In the genomic region with DNA sequence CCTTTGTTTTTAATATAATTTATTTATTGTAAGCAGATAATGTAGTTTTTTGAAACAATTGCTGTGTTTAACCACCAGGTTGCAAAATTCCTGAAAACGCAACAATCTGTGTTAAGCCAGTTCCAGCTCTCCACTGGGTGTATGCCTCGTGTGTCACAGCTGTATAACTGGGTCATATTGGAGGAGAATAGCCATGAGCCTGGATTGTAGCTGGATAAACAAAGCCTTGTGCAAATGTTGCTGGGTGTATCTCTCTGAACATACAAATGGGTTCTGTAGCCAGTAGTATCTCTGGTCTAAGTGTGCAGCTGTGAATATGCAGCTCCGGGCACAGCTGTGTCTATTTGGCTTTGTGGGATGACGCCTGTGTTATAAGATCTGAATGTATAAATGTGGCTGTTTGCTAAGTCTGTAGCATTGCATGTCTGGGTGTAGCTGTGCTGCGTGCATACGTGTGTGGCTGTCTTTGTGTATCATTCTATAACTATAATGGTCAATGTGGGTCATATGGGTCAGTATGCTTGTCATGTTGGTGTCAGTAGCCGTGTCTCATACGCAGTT, we compare ENCODE assay signal across 10 cellular contexts. TPM values are rescaled to one million over a fixed set of nuclear protein-coding genes. Genes with fewer than 3 reads are reported as not detected.
DNase-seq lines count a peak whose midpoint lies in the region; ATAC-seq, FAIRE-seq and TF ChIP-seq lines count a peak whose summit lies in the region.
"Had no signal": no experiment of that assay in that cellular context is flagged by ENCODE, and none has a peak within 500 bp of the region (broad histone marks: within the 10 kb centered on the region; RNA-seq: fewer than 3 reads in every experiment).

No MANE protein-coding gene starts in this region.

- H3K36me3 Mint-ChIP-seq in astrocyte (ENCODE audit: low read depth, unreplicated experiment) (peaks cover 18% of the 10 kb centered on the region), immature natural killer cell (peaks cover 0 to 6% (median 0%) of the 10 kb centered on the region in 3 donors)

- H3K27ac Mint-ChIP-seq in astrocyte (ENCODE audit: unreplicated experiment) (no peak overlapping the region), immature natural killer cell (peak overlapping the region in 1 of 6 donors; percentile 43)

- no peaks in the 10 kb centered on the region for H4K20me1 ChIP-seq in astrocyte (ENCODE audit: insufficient read depth, low read length)

- H2AFZ ChIP-seq in astrocyte (ENCODE audit: low read depth, low read length), result peak overlapping the region; percentile 36

- no peaks in the 10 kb centered on the region for H3K36me3 ChIP-seq in astrocyte (ENCODE audit: insufficient read depth, low read length)

- H3K4me1 Mint-ChIP-seq in astrocyte (ENCODE audit: low read depth, unreplicated experiment) (peaks cover 4% of the 10 kb centered on the region), immature natural killer cell (peaks cover 20 to 29% of the 10 kb centered on the region in 2 donors)

- H3K4me3 ChIP-seq in astrocyte (ENCODE audit: insufficient read depth, low read depth, low read length), result peak overlapping the region; percentile 8

- DNase-seq in DMS 273 (lab: John Stamatoyannopoulos, UW; ENCODE audit: unreplicated experiment) (peak; percentile 21), DMS 273 treated with DMSO at 0.1 percent for 48 hours (lab: John Stamatoyannopoulos, UW) (no peak), astrocyte (ENCODE audit: low read depth) (no peak), immature natural killer cell (no peak), superior temporal gyrus (ENCODE audit: extremely low spot score) (peak; percentile 56), iPS-NIHi11 (ENCODE audit: low spot score) (no peak), occipital lobe (lab: John Stamatoyannopoulos, UW) (no peak)

- no peak for ATAC-seq in HG02884 (IDR thresholded peaks at IDR 0.05; ENCODE audit: unreplicated experiment)

- H3K27me3 ChIP-seq in astrocyte (ENCODE audit: insufficient read depth, low read length), result no peaks in the 10 kb centered on the region

- H3K79me2 ChIP-seq in astrocyte (ENCODE audit: insufficient read depth, low read length), result no peaks in the 10 kb centered on the region

- peak overlapping the region; percentile 27 for H3K9ac ChIP-seq in astrocyte (ENCODE audit: low read length)

- FAIRE-seq in astrocyte (lab: Jason Lieb, UNC), result no peak
- FAIRE-seq: A204.1 had no signal

- peaks cover 17% of the 10 kb centered on the region for H3K4me1 ChIP-seq in astrocyte (ENCODE audit: insufficient read depth, low read length)

- H3K9me3 ChIP-seq in astrocyte (ENCODE audit: insufficient read depth, low read depth, low read length), result no peaks in the 10 kb centered on the region

- H3K9me3 Mint-ChIP-seq in astrocyte (ENCODE audit: unreplicated experiment) (no peaks in the 10 kb centered on the region), immature natural killer cell (no peaks in the 10 kb centered on the region)

- no peak overlapping the region for H3K27ac ChIP-seq in astrocyte (ENCODE audit: low read depth, low read length)

- H3K4me2 ChIP-seq in astrocyte (ENCODE audit: low read length), result peak overlapping the region; percentile 57

- H3K4me3 Mint-ChIP-seq in astrocyte (ENCODE audit: unreplicated experiment) (no peak overlapping the region), immature natural killer cell (peak overlapping the region in 3 of 5 donors; percentile 38 to 71 (median 65))

- peak; percentile 15 for TF ChIP-seq CTCF in astrocyte (IDR thresholded peaks at IDR 0.05; ENCODE audit: insufficient read depth, low read depth, low read length)

- H3K27me3 Mint-ChIP-seq in astrocyte (ENCODE audit: low read depth, unreplicated experiment) (peaks cover 69% of the 10 kb centered on the region), immature natural killer cell (ENCODE audit: low read depth in 3 of 3) (peaks cover 4 to 8% (median 6%) of the 10 kb centered on the region in 3 donors)

RNA-seq across cellular contexts. Expression of gene TCEA3, which starts 2.7 kb away (rescaled TPM):
- total RNA-seq in astrocyte (3.3 and 3.4 TPM in 2 replicates), occipital lobe (4.8 TPM)
- 1 to 10 TPM in 2 of 3 donors, under 1 TPM in 1; 0.71 to 2.4 (median 1.1) TPM for polyA plus RNA-seq in immature natural killer cell
- polyA plus RNA-seq: neural cell had no signal

RNA-seq across cellular contexts. Expression of gene ZNF436, which starts 52.2 kb away (rescaled TPM):
- total RNA-seq in astrocyte (12.2 and 13.0 TPM in 2 replicates), occipital lobe (95.8 TPM)
- polyA plus RNA-seq in immature natural killer cell, result 1 to 10 TPM in 1 of 3 donors, under 1 TPM in 1, not detected in 1; 0.60 to 5.4 TPM

Comparison
In these comparisons a context has a peak if more than half of its experiments do, and no peak if none do; other contexts are left out.
1. DNase-seq: peak in DMS 273 (single experiment) and superior temporal gyrus (single experiment); none in DMS 273 treated with DMSO at 0.1 percent for 48 hours (single experiment), astrocyte (single experiment), immature natural killer cell (0 of 3), iPS-NIHi11 (single experiment) and occipital lobe (single experiment).